In genomic region chr16:54928421-54929089, GRCh38 we compare ENCODE assay signal across 8 cellular contexts. TPM values are rescaled to one million over a fixed set of nuclear protein-coding genes. Genes with fewer than 3 reads are reported as not detected.
DNase-seq lines count a peak whose midpoint lies in the region; ATAC-seq and TF ChIP-seq lines count a peak whose summit lies in the region.

No MANE protein-coding gene starts in this region.

- H3K27ac ChIP-seq in HL-60 (replicated peaks) (peak overlapping the region; percentile 93), tibial nerve (peak overlapping the region in 1 of 4 donors; percentile 64)

- no peaks in the 10 kb centered on the region for H3K36me3 ChIP-seq in tibial nerve

- no peak for TF ChIP-seq POLR2A in tibial nerve (IDR thresholded peaks at IDR 0.05)

- TF ChIP-seq EP300 in tibial nerve (IDR thresholded peaks at IDR 0.05) = no peak

- peaks cover 0 to 52% (median 19%) of the 10 kb centered on the region in 4 donors for H3K4me1 ChIP-seq in tibial nerve

- DNase-seq in NCI-H1436 (lab: John Stamatoyannopoulos, UW) (peak; percentile 76), NCI-H1436 treated with DMSO at 0.1 percent for 48 hours (lab: John Stamatoyannopoulos, UW) (no peak), HL-60 (ENCODE audit: low read depth in 1 of 2, low spot score in 1 of 2) (peak; percentile 69 to 88), dermis microvascular lymphatic vessel endothelial cell (ENCODE audit: low read depth in 2 of 2) (peak; percentile 28 to 73), lung microvascular endothelial cell (ENCODE audit: low read depth in 2 of 2) (peak; percentile 36 to 60), tibial nerve (ENCODE audit: low spot score in 2 of 2) (no peak)

- H3K27me3 ChIP-seq in HL-60 (ENCODE audit: insufficient read depth, poor library complexity, severe bottlenecking) (no peaks in the 10 kb centered on the region), tibial nerve (peaks cover 10 to 80% of the 10 kb centered on the region in 2 donors)

- H3K4me3 ChIP-seq in HL-60 (replicated peaks; ENCODE audit: insufficient read depth, low read length) (peak overlapping the region; percentile 59), tibial nerve (peak overlapping the region; percentile 16 to 72 (median 43))

- TF ChIP-seq CTCF in HL-60 (IDR thresholded peaks at IDR 0.05; ENCODE audit: insufficient read depth, low read length) (no peak), tibial nerve (IDR thresholded peaks at IDR 0.05) (peak in 3 of 5 experiments; percentile 11 to 53 (median 43))

- H3K9me3 ChIP-seq in tibial nerve = no peaks in the 10 kb centered on the region

- peak; percentile 30 for ATAC-seq in GM21447 (IDR thresholded peaks at IDR 0.05; ENCODE audit: unreplicated experiment)
- peak; percentile 27; the same call in 2 of the 3 replicates for ATAC-seq in SK-N-SH treated with all-trans-retinoic acid at 6 μM for 48 hours

- 1 to 2% methylated on average over 27 to 40 of the region's 99 CpGs for WGBS in tibial nerve, 2 donors

TF ChIP-seq in SK-N-SH treated with all-trans-retinoic acid at 6 μM for 48 hours, 23 proteins besides CTCF, POLR2A, EP300 and RAD21:
- TF ChIP-seq BACH2 (CRISPR knock-in tag; IDR thresholded peaks at IDR 0.05; ENCODE audit: borderline replicate concordance) (no peak), PPARA (CRISPR knock-in tag; IDR thresholded peaks at IDR 0.05; ENCODE audit: borderline replicate concordance) (no peak), ARNTL (CRISPR knock-in tag; IDR thresholded peaks at IDR 0.05; ENCODE audit: borderline replicate concordance, low read depth) (no peak), POU6F1 (CRISPR knock-in tag; IDR thresholded peaks at IDR 0.05; ENCODE audit: borderline replicate concordance, low read depth) (no peak), TSHZ2 (CRISPR knock-in tag; IDR thresholded peaks at IDR 0.05) (no peak), CREB5 (CRISPR knock-in tag; IDR thresholded peaks at IDR 0.05; ENCODE audit: low read depth) (no peak), ZFP30 (CRISPR knock-in tag; IDR thresholded peaks at IDR 0.05) (no peak), RARB (CRISPR knock-in tag; IDR thresholded peaks at IDR 0.05) (no peak), ZC3H10 (CRISPR knock-in tag; IDR thresholded peaks at IDR 0.05) (no peak), ISL1 (CRISPR knock-in tag; IDR thresholded peaks at IDR 0.05) (no peak), OSR1 (CRISPR knock-in tag; IDR thresholded peaks at IDR 0.05) (no peak), PATZ1 (CRISPR knock-in tag; IDR thresholded peaks at IDR 0.05; ENCODE audit: borderline replicate concordance) (no peak), SNAI2 (CRISPR knock-in tag; IDR thresholded peaks at IDR 0.05) (no peak), CSDC2 (CRISPR knock-in tag; IDR thresholded peaks at IDR 0.05) (no peak), ZNF565 (CRISPR knock-in tag; conservative IDR thresholded peaks at IDR 0.05; ENCODE audit: low read depth) (no peak), ZNF8 (CRISPR knock-in tag; IDR thresholded peaks at IDR 0.05) (no peak), ESRRG (CRISPR knock-in tag; IDR thresholded peaks at IDR 0.05) (no peak)

RNA-seq across cellular contexts. Expression of gene IRX5, which starts 2.1 kb away (rescaled TPM):
- 0.13 TPM in 2 replicates for total RNA-seq in dermis microvascular lymphatic vessel endothelial cell
- 0.20 and 0.65 TPM in 2 replicates for total RNA-seq in lung microvascular endothelial cell
- not detected for total RNA-seq in tibial nerve

Comparison
In these comparisons a context has a peak if more than half of its experiments do, and no peak if none do; other contexts are left out.
1. DNase-seq: peak in NCI-H1436 (single experiment), HL-60 (2 of 2), dermis microvascular lymphatic vessel endothelial cell (2 of 2) and lung microvascular endothelial cell (2 of 2); none in NCI-H1436 treated with DMSO at 0.1 percent for 48 hours (single experiment) and tibial nerve (0 of 2).